In genomic region chr5:161546463-161547301, GRCh38 we compare ENCODE assay signal across 8 cellular contexts. TPM values are rescaled to one million over a fixed set of nuclear protein-coding genes. Genes with fewer than 3 reads are reported as not detected.
DNase-seq lines count a peak whose midpoint lies in the region; ATAC-seq, FAIRE-seq and TF ChIP-seq lines count a peak whose summit lies in the region.
"Had no signal": no experiment of that assay in that cellular context is flagged by ENCODE, and none has a peak within 500 bp of the region (broad histone marks: within the 10 kb centered on the region; RNA-seq: fewer than 3 reads in every experiment).

GABRB2 (minus strand) TSS chr5:161546725; CDS start chr5:161546643, 82 bp downstream.

- BruUV-seq in endothelial cell of umbilical vein (replicated peaks; lab: Mats Ljungman, UMichigan) = no TSS peak

- intact Hi-C loops in endothelial cell of umbilical vein (cut with micrococcal nuclease) = loop anchor here (2.0 to 10.0 kb wide), 2 partner anchors 1042 to 1108 kb away; no protein-coding TSS in a partner anchor
- intact Hi-C loops in testis (cut with DNase I; ENCODE audit: low total_unique reads) = no loop called here

- H4K20me1 ChIP-seq in SU-DHL-6 (ENCODE audit: low read depth, low read length) (no peaks in the 10 kb centered on the region), endothelial cell of umbilical vein (replicated peaks; ENCODE audit: control insufficient read depth, extremely low read depth, insufficient read depth, low read length) (no peaks in the 10 kb centered on the region)

- TF ChIP-seq CTCF in GM20000 (IDR thresholded peaks at IDR 0.05; ENCODE audit: extremely low read depth, missing control alignments) (no peak), SU-DHL-6 (IDR thresholded peaks at IDR 0.05; ENCODE audit: insufficient read depth, low read length, poor library complexity, severe bottlenecking) (no peak), endothelial cell of umbilical vein (IDR thresholded peaks at IDR 0.05; ENCODE audit: extremely low read depth in 1 of 2, insufficient read depth in 1 of 2, low read depth in 1 of 2, low read length in 2 of 2) (no peak), testis (IDR thresholded peaks at IDR 0.05) (no peak)

- no peaks in the 10 kb centered on the region for H3K36me3 ChIP-seq in ES-I3 (ENCODE audit: insufficient read depth, low read length)
- no peaks in the 10 kb centered on the region for H3K36me3 ChIP-seq in SU-DHL-6 (ENCODE audit: low read length)
- no peaks in the 10 kb centered on the region for H3K36me3 ChIP-seq in endothelial cell of umbilical vein (ENCODE audit: control insufficient read depth in 2 of 2, extremely low read depth in 1 of 2, insufficient read depth in 2 of 2, low read length in 2 of 2)
- H3K36me3 ChIP-seq in testis (ENCODE audit: low read depth, missing control alignments) = no peaks in the 10 kb centered on the region

- TF ChIP-seq POLR2A in endothelial cell of umbilical vein (IDR thresholded peaks at IDR 0.05; ENCODE audit: low read depth, low read length) (no peak), testis (IDR thresholded peaks at IDR 0.05) (no peak)

- dilution Hi-C loops in endothelial cell of umbilical vein (cut with MboI; ENCODE audit: extremely low pct_ligation_motif_present, low sequenced_read_pairs) = no loop called here

- H3K4me2 ChIP-seq in SU-DHL-6 (ENCODE audit: low read depth, low read length, poor library complexity, severe bottlenecking) (peak within 1 kb of the TSS; percentile 57), endothelial cell of umbilical vein (ENCODE audit: insufficient read depth, low read length) (peak within 1 kb of the TSS; percentile 39)

- FAIRE-seq in endothelial cell of umbilical vein (lab: Jason Lieb, UNC) = no peak

- peak within 1 kb of the TSS; percentile 94 for H3K4me3 ChIP-seq in SU-DHL-6 (ENCODE audit: insufficient read depth, low read length, poor library complexity, severe bottlenecking)
- peak within 1 kb of the TSS in 2 of 3 experiments; percentile 21 to 22 for H3K4me3 ChIP-seq in endothelial cell of umbilical vein (replicated peaks in 1 of 3; ENCODE audit: insufficient read depth in 1 of 3, low read depth in 1 of 3, low read length in 3 of 3)
- H3K4me3 ChIP-seq in testis = peak within 1 kb of the TSS; percentile 45 to 64

- H3K9me3 ChIP-seq in ES-I3 (ENCODE audit: control insufficient read depth, insufficient read depth, low read length) = no peaks in the 10 kb centered on the region
- no peaks in the 10 kb centered on the region for H3K9me3 ChIP-seq in SU-DHL-6 (ENCODE audit: insufficient read depth, low read length)
- no peaks in the 10 kb centered on the region for H3K9me3 ChIP-seq in endothelial cell of umbilical vein (replicated peaks; ENCODE audit: control insufficient read depth, insufficient read depth, low read length)
- H3K9me3 ChIP-seq in testis = no peaks in the 10 kb centered on the region

- WGBS in testis, 2 donors = 1 to 2% methylated on average over 32 of the region's 32 CpGs

- H3K27ac ChIP-seq in SU-DHL-6 (ENCODE audit: low read depth, low read length) (peak within 1 kb of the TSS; percentile 52), endothelial cell of umbilical vein (ENCODE audit: insufficient read depth, low read depth, low read length) (no peak within 1 kb of the TSS), testis (no peak within 1 kb of the TSS)
- H3K27ac ChIP-seq: epithelial cell of prostate had no signal

- H3K79me2 ChIP-seq in SU-DHL-6 (ENCODE audit: insufficient read depth, low read length) (no peaks in the 10 kb centered on the region), endothelial cell of umbilical vein (ENCODE audit: control insufficient read depth, insufficient read depth, low read length) (no peaks in the 10 kb centered on the region)

- CTCF ChIA-PET in endothelial cell of umbilical vein (lab: Charles Lee) = no interaction called here

- peak; percentile 70 for ATAC-seq in HG03565 (IDR thresholded peaks at IDR 0.05; ENCODE audit: unreplicated experiment)

- DNase-seq in GM20000 (ENCODE audit: low spot score) (peak; percentile 77), endothelial cell of umbilical vein (ENCODE audit: low read depth, low spot score) (peak; percentile 22), midbrain (lab: John Stamatoyannopoulos, UW) (peak; percentile 62), testis (peak; percentile 78)

- H3F3A ChIP-seq in SU-DHL-6 (ENCODE audit: insufficient read depth) = no peaks in the 10 kb centered on the region

- H3K9me1 ChIP-seq in endothelial cell of umbilical vein (replicated peaks; ENCODE audit: control insufficient read depth, extremely low read depth, insufficient read depth, low read length) = no peaks in the 10 kb centered on the region

- H3K27me3 ChIP-seq in SU-DHL-6 (ENCODE audit: low read length) = no peaks in the 10 kb centered on the region
- peaks cover 9 to 28% of the 10 kb centered on the region in 2 experiments for H3K27me3 ChIP-seq in endothelial cell of umbilical vein (ENCODE audit: control insufficient read depth in 2 of 2, insufficient read depth in 2 of 2, low read length in 2 of 2)
- H3K27me3 ChIP-seq in testis = no peaks in the 10 kb centered on the region

- peak within 1 kb of the TSS; percentile 65; the same call in 1 of the 2 replicates for H3K9ac ChIP-seq in ES-I3 (ENCODE audit: low read depth, low read length)
- H3K9ac ChIP-seq in SU-DHL-6 (ENCODE audit: low read length) = peak within 1 kb of the TSS; percentile 60
- H3K9ac ChIP-seq in endothelial cell of umbilical vein (replicated peaks; ENCODE audit: extremely low read depth, insufficient read depth, low read length) = no peak within 1 kb of the TSS

- H2AFZ ChIP-seq in SU-DHL-6 (ENCODE audit: low read depth, low read length, severe bottlenecking) (peak within 1 kb of the TSS; percentile 97), endothelial cell of umbilical vein (ENCODE audit: low read depth, low read length) (no peak within 1 kb of the TSS)

- H3K9me2 ChIP-seq in SU-DHL-6 (replicated peaks; ENCODE audit: insufficient read depth, low read length) = no peaks in the 10 kb centered on the region

- POLR2A ChIA-PET in endothelial cell of umbilical vein (lab: Charles Lee) = no interaction called here

- H3K4me1 ChIP-seq in ES-I3 (ENCODE audit: insufficient read depth, low read length) = peaks cover 12% of the 10 kb centered on the region
- no peaks in the 10 kb centered on the region for H3K4me1 ChIP-seq in endothelial cell of umbilical vein (ENCODE audit: control insufficient read depth, extremely low read depth, insufficient read depth, low read length)
- H3K4me1 ChIP-seq in testis = peaks cover 15% of the 10 kb centered on the region

TF ChIP-seq in endothelial cell of umbilical vein, 7 proteins besides CTCF, POLR2A, EP300 and RAD21:
- TF ChIP-seq FOS (IDR thresholded peaks at IDR 0.05; ENCODE audit: borderline replicate concordance, insufficient read depth, low read length) = no peak
- TF ChIP-seq POLR2AphosphoS5 (IDR thresholded peaks at IDR 0.05; ENCODE audit: insufficient read depth, low read depth, low read length) = no peak
- no peak for TF ChIP-seq MYC (IDR thresholded peaks at IDR 0.05; ENCODE audit: low read depth, low read length)
- TF ChIP-seq, protein P1, sequence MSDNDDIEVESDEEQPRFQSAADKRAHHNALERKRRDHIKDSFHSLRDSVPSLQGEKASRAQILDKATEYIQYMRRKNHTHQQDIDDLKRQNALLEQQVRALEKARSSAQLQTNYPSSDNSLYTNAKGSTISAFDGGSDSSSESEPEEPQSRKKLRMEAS (IDR thresholded peaks at IDR 0.05; ENCODE audit: insufficient read depth, insufficient read length) = no peak
- TF ChIP-seq GATA2 (IDR thresholded peaks at IDR 0.05; ENCODE audit: insufficient read depth, insufficient read length, low read depth, low read length) = no peak
- TF ChIP-seq JUN (IDR thresholded peaks at IDR 0.05; ENCODE audit: borderline replicate concordance, insufficient read depth, insufficient read length, low read depth) = no peak
- TF ChIP-seq EZH2 (IDR thresholded peaks at IDR 0.05; ENCODE audit: borderline replicate concordance, low read depth, low read length, severe bottlenecking) = no peak
TF ChIP-seq in endothelial cell of umbilical vein: peak in this region for 0.

RNA-seq across cellular contexts. Expression of gene GABRB2, which starts in this region (rescaled TPM):
- total RNA-seq in endothelial cell of umbilical vein (not detected in 2 replicates), testis (1 to 10 TPM; 4.0 to 4.7 TPM)
- polyA plus RNA-seq in endothelial cell of umbilical vein (not detected in 2 replicates), testis (ENCODE audit: insufficient read depth, low read depth, low replicate concordance) (1.3 TPM)
- polyA plus RNA-seq in endothelial cell of umbilical vein (2011; cell fraction: cytosol; rRNA removed) = not detected in 2 replicates
- polyA plus RNA-seq in endothelial cell of umbilical vein (2011; cell fraction: nucleus; rRNA removed) = not detected in 2 replicates
- polyA plus RNA-seq in endothelial cell of umbilical vein (2012) = not detected in 2 replicates
- not detected in 2 replicates for polyA minus RNA-seq in endothelial cell of umbilical vein
- polyA minus RNA-seq in endothelial cell of umbilical vein (2011; cell fraction: cytosol; rRNA and poly(A)+ RNA removed) = not detected
- not detected in 2 replicates for polyA minus RNA-seq in endothelial cell of umbilical vein (2011; cell fraction: nucleus; rRNA and poly(A)+ RNA removed)

Comparison
In these comparisons a context has a peak if more than half of its experiments do, and no peak if none do; other contexts are left out.
1. Peak in DNase-seq, H3K4me3 ChIP-seq and H3K4me2 ChIP-seq in endothelial cell of umbilical vein; RNA of the gene not detected or under 1 TPM.
2. DNase-seq: peak in every context shown above with its lines; median percentile 78 in testis; 77 in GM20000; 62 in midbrain; 22 in endothelial cell of umbilical vein.
3. H3K4me3 ChIP-seq: peak in every context shown above with its lines; median percentile 94 in SU-DHL-6; 54 in testis; 22 in endothelial cell of umbilical vein.